ENCODE assay signal across 1 cellular context in the genomic region with DNA sequence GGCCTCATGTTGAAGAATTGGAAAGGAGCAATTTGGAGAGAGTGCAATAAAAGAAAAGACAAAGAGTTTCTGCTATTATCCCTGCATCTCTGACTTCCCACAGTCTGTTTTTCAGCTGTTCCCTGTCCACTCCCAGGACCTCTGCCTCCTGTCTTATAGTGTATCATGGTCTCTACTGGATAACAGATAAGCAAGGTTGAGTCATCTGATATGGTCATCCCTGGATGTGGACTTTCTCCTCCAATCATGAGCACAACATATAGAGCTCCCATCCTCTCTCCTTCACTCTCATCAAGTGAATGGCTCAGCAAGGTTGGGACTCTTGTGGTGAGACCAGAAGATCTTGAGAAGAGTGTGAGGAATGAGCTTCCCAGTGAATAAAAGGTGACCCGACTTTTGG.
TF ChIP-seq lines count a peak whose summit lies in the region.

No MANE protein-coding gene starts in this region.

TF ChIP-seq in IMR-90, 13 proteins besides CTCF, POLR2A, EP300 and RAD21 (continued from another document):
- TF ChIP-seq RFX5 (IDR thresholded peaks at IDR 0.05; ENCODE audit: low read depth, low read length): no peak
